ENCODE assay signal across 8 cellular contexts in the genomic region with DNA sequence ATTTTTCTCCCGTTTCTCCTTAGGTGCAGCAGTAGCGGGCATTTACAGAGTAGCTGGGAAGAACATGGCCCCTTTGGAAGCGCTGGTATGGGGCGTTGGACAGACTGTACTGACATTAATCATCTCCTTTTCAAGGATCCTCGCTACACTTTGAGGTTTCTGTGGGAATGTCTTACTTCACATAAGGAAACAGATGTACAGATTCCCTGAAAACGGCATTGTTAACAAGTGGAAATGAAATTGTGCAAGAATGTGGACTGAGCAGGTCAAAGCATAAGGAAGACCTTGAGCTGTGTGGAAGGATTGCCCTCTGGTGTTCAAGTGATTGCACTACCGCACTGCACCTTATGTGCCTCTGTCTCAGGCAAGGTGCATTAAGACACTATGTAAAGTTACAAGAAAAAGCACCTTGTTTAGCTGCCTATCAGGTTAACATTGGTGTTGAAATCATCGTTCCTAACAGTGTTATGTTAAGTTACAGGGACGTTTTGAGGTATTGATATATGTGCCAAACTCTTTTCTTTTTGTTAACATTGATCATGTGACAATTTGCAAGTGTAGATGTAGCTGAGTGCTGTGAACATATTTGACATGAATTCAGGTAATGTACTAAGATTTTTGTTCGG. TPM values are rescaled to one million over a fixed set of nuclear protein-coding genes. Genes with fewer than 3 reads are reported as not detected.
DNase-seq lines count a peak whose midpoint lies in the region; ATAC-seq and TF ChIP-seq lines count a peak whose summit lies in the region.

No MANE protein-coding gene starts in this region.

- CTCF ChIA-PET in T-cell (lab: Charles Lee) = interaction anchor here (0.5 to 1.8 kb wide), 13 partner anchors 9 to 559 kb away, joined by 3 to 7 read pairs (median 3); no protein-coding TSS in a partner anchor

- POLR2A ChIA-PET in T-cell (lab: Charles Lee) = no interaction called here

- no peak overlapping the region for H3K4me3 ChIP-seq in GM12875 (ENCODE audit: low read depth, low read length)

- H3K9me3 Mint-ChIP-seq in T-cell (no peaks in the 10 kb centered on the region), brain (no peaks in the 10 kb centered on the region)

- H3K4me3 Mint-ChIP-seq in T-cell (no peak overlapping the region), brain (no peak overlapping the region)

- no peaks in the 10 kb centered on the region for H3K36me3 Mint-ChIP-seq in T-cell
- H3K36me3 Mint-ChIP-seq in brain = peaks cover 19% of the 10 kb centered on the region

- H3K27me3 Mint-ChIP-seq in T-cell = no peaks in the 10 kb centered on the region
- no peaks in the 10 kb centered on the region for H3K27me3 Mint-ChIP-seq in brain

- H3K27ac Mint-ChIP-seq in T-cell (no peak overlapping the region), brain (no peak overlapping the region)

- H3K4me1 Mint-ChIP-seq in T-cell = no peaks in the 10 kb centered on the region
- peaks cover 12% of the 10 kb centered on the region for H3K4me1 Mint-ChIP-seq in brain

- TF ChIP-seq CTCF in GM12875 (IDR thresholded peaks at IDR 0.05; ENCODE audit: borderline replicate concordance, insufficient read depth, low read depth, low read length) (peak; percentile 88), brain (conservative IDR thresholded peaks at IDR 0.05) (peak; percentile 78 to 85)

- DNase-seq in A172 (ENCODE audit: low spot score) (peak; percentile 83), NCI-H1105 treated with DMSO at 0.1 percent for 48 hours (lab: John Stamatoyannopoulos, UW) (peak; percentile 73), T-cell (peak in 32 of 34 experiments; percentile 5 to 49 (median 21)), iPS-NIHi7 (ENCODE audit: extremely low spot score) (peak; percentile 70)
- DNase-seq in stimulated activated CD4-positive, alpha-beta T cell treated with anti-CD3 and anti-CD28 coated beads, Interleukin-15, amount 100 ng/mL, for 24 hours = peak; percentile 51

- ATAC-seq in HG02642 (IDR thresholded peaks at IDR 0.05; ENCODE audit: poor library complexity, unreplicated experiment) (peak; percentile 99), T-cell (replicated peaks in 1 of 4) (peak; percentile 87 to 97 (median 92))

RNA-seq across cellular contexts. Expression of a gene that starts 38.0 kb away (rescaled TPM):
- 3.2 and 4.0 TPM in 2 replicates for total RNA-seq in A172 (2014; rRNA removed; shearing (Covaris generic))
- 1 to 10 TPM; 1.4 to 2.4 (median 1.9) TPM for total RNA-seq in T-cell
- polyA plus RNA-seq in brain (ENCODE audit: insufficient read depth, low read depth, low replicate concordance) = 2.7 TPM

Comparison
In these comparisons a context has a peak if more than half of its experiments do, and no peak if none do; other contexts are left out.
1. DNase-seq: peak in every context shown above with its lines; median percentile 83 in A172; 73 in NCI-H1105 treated with DMSO at 0.1 percent for 48 hours; 70 in iPS-NIHi7; 51 in stimulated activated CD4-positive, alpha-beta T cell treated with anti-CD3 and anti-CD28 coated beads, Interleukin-15, amount 100 ng/mL, for 24 hours; 21 in T-cell.